In the genomic region with DNA sequence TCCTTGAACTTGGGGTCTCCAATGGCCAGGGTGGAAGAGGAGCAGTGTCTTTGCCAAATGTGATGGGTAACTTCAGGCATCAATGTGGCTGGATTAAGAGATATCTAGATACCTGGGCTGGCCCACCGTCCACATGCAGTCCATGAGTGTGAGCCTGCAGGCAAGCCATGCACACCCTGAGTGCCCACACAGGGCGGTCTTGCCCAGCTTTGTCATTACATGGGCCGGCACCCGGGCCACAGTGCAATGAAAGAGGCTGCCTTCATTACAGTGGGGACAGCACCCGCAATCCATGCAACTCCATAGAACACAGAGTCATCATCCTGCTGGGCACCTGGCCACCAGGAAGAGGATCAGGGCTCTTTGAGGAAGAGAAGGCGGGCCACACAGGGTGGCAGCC, we compare ENCODE assay signal across 11 cellular contexts.
"Had no signal": no experiment of that assay in that cellular context is flagged by ENCODE, and none has a peak within 500 bp of the region (broad histone marks: within the 10 kb centered on the region; RNA-seq: fewer than 3 reads in every experiment).

No MANE protein-coding gene starts in this region.

- H3K27ac ChIP-seq: GM23248 had no signal

- H3K4me3 ChIP-seq: GM23248, GM23338, HAP-1 had no signal

- H3K27ac Mint-ChIP-seq: GM23338, HFFc6 had no signal

- ATAC-seq: GM23338, HCT116 had no signal

- H3K9me3 ChIP-seq: HAP-1 had no signal

- DNase-seq: GM23248, GOT3, H7, H9, HCEC 1CT, HFFc6 had no signal

- H3K36me3 ChIP-seq: HAP-1 had no signal

- H3K4me1 ChIP-seq: HAP-1 had no signal

- H3K9me3 Mint-ChIP-seq: GM23338, H9 had no signal

- H3K4me3 Mint-ChIP-seq: GM23338, H9, HFFc6 had no signal

- FAIRE-seq: H1, H54 had no signal
